7 cellular contexts compared by ENCODE assay signal in the genomic region with DNA sequence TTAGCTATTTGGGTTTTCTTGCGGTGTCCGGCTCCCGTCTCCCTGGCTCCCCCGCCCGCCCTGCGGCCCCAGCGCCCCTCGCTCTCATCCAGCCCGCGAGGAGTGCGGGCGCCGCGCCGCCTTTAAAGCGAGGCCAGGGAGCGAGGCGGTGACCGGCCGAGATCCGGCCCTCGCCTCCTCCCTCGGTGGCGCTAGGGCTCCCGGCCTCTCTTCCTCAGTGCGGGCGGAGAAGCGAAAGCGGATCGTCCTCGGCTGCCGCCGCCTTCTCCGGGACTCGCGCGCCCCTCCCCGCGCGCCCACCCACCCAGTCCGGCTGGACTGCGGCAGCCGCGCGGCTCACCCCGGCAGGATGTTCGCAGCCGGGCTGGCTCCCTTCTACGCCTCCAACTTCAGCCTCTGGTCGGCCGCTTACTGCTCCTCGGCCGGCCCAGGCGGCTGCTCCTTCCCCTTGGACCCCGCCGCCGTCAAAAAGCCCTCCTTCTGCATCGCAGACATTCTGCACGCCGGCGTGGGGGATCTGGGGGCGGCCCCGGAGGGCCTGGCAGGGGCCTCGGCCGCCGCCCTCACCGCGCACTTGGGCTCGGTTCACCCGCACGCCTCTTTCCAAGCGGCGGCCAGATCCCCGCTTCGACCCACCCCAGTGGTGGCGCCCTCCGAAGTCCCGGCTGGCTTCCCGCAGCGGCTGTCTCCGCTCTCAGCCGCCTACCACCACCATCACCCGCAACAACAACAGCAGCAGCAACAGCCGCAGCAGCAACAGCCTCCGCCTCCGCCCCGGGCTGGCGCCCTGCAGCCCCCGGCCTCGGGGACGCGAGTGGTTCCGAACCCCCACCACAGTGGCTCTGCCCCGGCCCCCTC. TPM values are rescaled to one million over a fixed set of nuclear protein-coding genes. Genes with fewer than 3 reads are reported as not detected.
DNase-seq lines count a peak whose midpoint lies in the region; ATAC-seq and TF ChIP-seq lines count a peak whose summit lies in the region.

No MANE protein-coding gene starts in this region.

- H3K27me3 ChIP-seq in gastroesophageal sphincter, result peaks cover 18% of the 10 kb centered on the region

- ATAC-seq in GM19395 (IDR thresholded peaks at IDR 0.05; ENCODE audit: unreplicated experiment), result peak; percentile 51
- ATAC-seq in gastroesophageal sphincter, result peak; percentile 68
- peak; percentile 7 for ATAC-seq in omental fat pad (ENCODE audit: low FRiP score)

- WGBS in gastroesophageal sphincter (ENCODE audit: low coverage in 1 of 2), 2 donors, result 0% methylated on average over 4 to 12 of the region's 94 CpGs

- H3K4me1 ChIP-seq in gastroesophageal sphincter, result peaks cover 0 to 65% (median 17%) of the 10 kb centered on the region in 3 donors

- peak; percentile 29 to 41 for TF ChIP-seq POLR2A in gastroesophageal sphincter (IDR thresholded peaks at IDR 0.05)

- H3K36me3 ChIP-seq in gastroesophageal sphincter, result peaks cover 0 to 30% of the 10 kb centered on the region in 2 donors

- TF ChIP-seq EP300 in gastroesophageal sphincter (IDR thresholded peaks at IDR 0.05), result no peak

- H3K4me3 ChIP-seq in WI38 (ENCODE audit: low read depth, low read length) (peak overlapping the region; percentile 79), gastroesophageal sphincter (peak overlapping the region; percentile 81 to 97)

- TF ChIP-seq CTCF in WI38 (IDR thresholded peaks at IDR 0.05; ENCODE audit: low read depth, low read length) (no peak), gastroesophageal sphincter (IDR thresholded peaks at IDR 0.05) (peak in 1 of 4 experiments; percentile 28), omental fat pad (IDR thresholded peaks at IDR 0.05) (no peak)

- DNase-seq in Daoy (ENCODE audit: low read depth) (peak; percentile 74), HT1080 (ENCODE audit: low read depth) (peak; percentile 45), omental fat pad (ENCODE audit: low spot score) (no peak), ureter (ENCODE audit: low spot score) (no peak)

- H3K9me3 ChIP-seq in gastroesophageal sphincter, result no peaks in the 10 kb centered on the region

- H3K27ac ChIP-seq in gastroesophageal sphincter, result peak overlapping the region; percentile 87 to 98 (median 96)

RNA-seq across cellular contexts. Expression of a gene that starts 0.5 kb away (rescaled TPM):
- 2.8 and 4.0 TPM in 2 replicates for total RNA-seq in Daoy (2014; rRNA removed; shearing (Covaris generic))
- total RNA-seq in HT1080 (2014; rRNA removed; shearing (Covaris generic)), result 2.9 and 3.8 TPM in 2 replicates
- 3.6 and 4.2 TPM in 2 replicates for polyA plus RNA-seq in HT1080 (2015; cell fraction: cytosol; rRNA removed)
- polyA plus RNA-seq in HT1080 (2015; cell fraction: nucleus; rRNA removed), result 5.7 and 6.3 TPM in 2 replicates
- total RNA-seq in gastroesophageal sphincter, result 10 to 100 TPM in 3 of 4 donors, 1 to 10 TPM in 1; 7.1 to 18.1 (median 13.5) TPM
- total RNA-seq in omental fat pad, result 10 to 100 TPM; 26.4 to 46.7 (median 34.5) TPM
- total RNA-seq in ureter, result 7.5 TPM

Comparison
In these comparisons a context has a peak if more than half of its experiments do, and no peak if none do; other contexts are left out.
1. DNase-seq: peak in Daoy (single experiment) and HT1080 (single experiment); none in omental fat pad (single experiment) and ureter (single experiment).
2. ATAC-seq: peak in every context shown above with its lines; median percentile 68 in gastroesophageal sphincter; 51 in GM19395; 7 in omental fat pad.